In the genomic region with DNA sequence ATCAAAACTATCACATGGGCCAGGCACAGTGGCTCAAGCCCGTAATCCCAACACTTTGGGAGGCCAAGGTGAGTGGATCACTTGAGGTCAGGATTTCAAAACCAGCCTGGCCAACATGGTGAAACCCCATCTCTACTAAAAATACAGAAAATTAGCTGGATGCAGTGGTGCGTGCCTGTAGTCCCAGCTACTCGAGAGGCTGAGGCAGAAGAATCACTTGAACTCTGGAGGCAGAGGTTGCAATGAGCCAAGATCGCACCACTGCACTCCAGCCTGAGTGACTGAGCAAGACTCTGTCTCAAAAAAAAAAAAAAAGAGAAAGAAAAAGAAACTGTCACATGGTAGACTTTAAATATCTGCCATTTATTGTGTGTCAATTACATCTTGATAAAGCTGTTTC, we compare ENCODE assay signal across 18 cellular contexts. TPM values are rescaled to one million over a fixed set of nuclear protein-coding genes. Genes with fewer than 3 reads are reported as not detected.
"Had no signal": no experiment of that assay in that cellular context is flagged by ENCODE, and none has a peak within 500 bp of the region (broad histone marks: within the 10 kb centered on the region; RNA-seq: fewer than 3 reads in every experiment).

No MANE protein-coding gene starts in this region.

RNA-seq across cellular contexts. Expression of a gene that starts 44.6 kb away (rescaled TPM):
- total RNA-seq: activated naive CD4-positive, alpha-beta T cell treated with anti-CD3 and anti-CD28 coated beads for 36 hours; activated naive CD4-positive, alpha-beta T cell treated with anti-CD3 and anti-CD28 coated beads, Interleukin-2, amount 50 U/mL, for 72 hours; activated naive CD8-positive, alpha-beta T cell treated with anti-CD3 and anti-CD28 coated beads for 36 hours; activated naive CD8-positive, alpha-beta T cell treated with anti-CD3 and anti-CD28 coated beads, Interleukin-2, amount 10 ng/mL, durations not matched to agents 7 days and 5 days; activated T-cell treated with anti-CD3 and anti-CD28 coated beads, Interleukin-2, amount 50 U/mL, for 4 hours; activated T-cell treated with anti-CD3 and anti-CD28 coated beads, Interleukin-2, amount 50 U/mL, for 72 hours; activated T-helper 1 cell treated with anti-CD3 and anti-CD28 coated beads, Interleukin-12 subunit alpha, Interleukin-12 subunit beta, Interleukin-2, Interleukin-4 antibody, amounts not matched to agents 30 ng/mL and 10 ng/mL and 1 ng/mL, durations not matched to agents 14 hours and 24 hours and 36 hours; activated T-helper 17 cell treated with anti-CD3 and anti-CD28 coated beads, Interleukin-2, amount 50 U/mL, for 72 hours; activated T-helper 2 cell treated with anti-CD3 and anti-CD28 coated beads, Interferon-gamma antibody, Interleukin-2, Interleukin-4, amounts not matched to agents 10 μg/mL and 5 μg/mL and 100 μg/mL, durations not matched to agents 14 hours and 24 hours and 36 hours; adrenal gland; aorta; ascending aorta; body of pancreas; breast epithelium; bronchial epithelial cell; cardiac muscle cell; cardiac septum; chondrocyte had no signal
